ENCODE assay signal across 1 cellular context in the genomic region with DNA sequence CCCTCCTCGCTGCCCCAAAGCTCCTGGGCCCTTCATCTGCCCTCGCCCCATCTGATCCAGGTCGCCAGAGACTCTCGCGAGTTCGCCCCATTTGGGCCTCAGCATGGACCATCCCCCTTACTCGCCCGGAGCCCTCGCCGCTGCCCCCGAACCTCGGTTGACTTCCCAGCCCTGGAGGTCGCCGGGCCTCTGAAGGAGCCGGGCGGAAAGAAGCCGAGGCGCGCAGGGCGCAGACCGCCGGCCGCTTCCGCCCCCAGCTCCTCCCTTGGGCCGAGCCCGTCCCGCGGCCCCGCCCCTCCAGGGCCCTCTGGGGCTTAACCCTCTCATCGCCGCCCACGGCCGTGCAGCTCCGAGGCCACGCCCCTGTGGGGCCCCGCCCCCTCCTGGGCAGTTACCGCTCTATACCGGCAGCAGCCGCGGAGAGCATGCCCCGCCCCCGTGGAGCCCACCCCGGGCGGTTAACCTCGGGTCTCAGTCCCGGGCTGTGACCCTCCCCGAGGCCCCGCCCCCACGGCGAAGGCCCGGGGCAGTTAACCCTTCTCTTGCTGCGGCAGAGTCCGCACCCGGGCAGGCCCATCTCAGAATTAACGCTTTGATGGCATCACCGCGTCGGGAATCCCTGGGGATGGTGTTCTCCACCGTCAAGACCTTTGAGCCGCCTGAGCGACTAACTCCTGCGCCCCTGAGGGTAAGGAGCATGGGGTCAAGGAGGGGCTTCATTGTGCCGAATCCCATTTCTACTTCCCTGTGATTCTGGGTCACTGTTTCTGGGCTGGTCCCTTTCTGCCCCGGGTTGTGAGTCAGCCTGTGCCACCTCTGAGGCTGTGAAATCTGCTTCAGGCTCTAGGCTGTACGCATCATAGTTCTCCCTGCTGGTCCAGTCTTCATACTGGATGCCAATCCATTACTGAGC.
TF ChIP-seq lines count a peak whose summit lies in the region.

A gene with protein sequence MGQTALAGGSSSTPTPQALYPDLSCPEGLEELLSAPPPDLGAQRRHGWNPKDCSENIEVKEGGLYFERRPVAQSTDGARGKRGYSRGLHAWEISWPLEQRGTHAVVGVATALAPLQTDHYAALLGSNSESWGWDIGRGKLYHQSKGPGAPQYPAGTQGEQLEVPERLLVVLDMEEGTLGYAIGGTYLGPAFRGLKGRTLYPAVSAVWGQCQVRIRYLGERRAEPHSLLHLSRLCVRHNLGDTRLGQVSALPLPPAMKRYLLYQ (minus strand): TSS at position 210 of the 913 bp plus-strand sequence. CDS start 402 bp downstream, outside the sequence.

TF ChIP-seq in HepG2, 621 proteins besides CTCF, POLR2A, EP300 and RAD21 (continues in another document):
- TF ChIP-seq, protein P1, sequence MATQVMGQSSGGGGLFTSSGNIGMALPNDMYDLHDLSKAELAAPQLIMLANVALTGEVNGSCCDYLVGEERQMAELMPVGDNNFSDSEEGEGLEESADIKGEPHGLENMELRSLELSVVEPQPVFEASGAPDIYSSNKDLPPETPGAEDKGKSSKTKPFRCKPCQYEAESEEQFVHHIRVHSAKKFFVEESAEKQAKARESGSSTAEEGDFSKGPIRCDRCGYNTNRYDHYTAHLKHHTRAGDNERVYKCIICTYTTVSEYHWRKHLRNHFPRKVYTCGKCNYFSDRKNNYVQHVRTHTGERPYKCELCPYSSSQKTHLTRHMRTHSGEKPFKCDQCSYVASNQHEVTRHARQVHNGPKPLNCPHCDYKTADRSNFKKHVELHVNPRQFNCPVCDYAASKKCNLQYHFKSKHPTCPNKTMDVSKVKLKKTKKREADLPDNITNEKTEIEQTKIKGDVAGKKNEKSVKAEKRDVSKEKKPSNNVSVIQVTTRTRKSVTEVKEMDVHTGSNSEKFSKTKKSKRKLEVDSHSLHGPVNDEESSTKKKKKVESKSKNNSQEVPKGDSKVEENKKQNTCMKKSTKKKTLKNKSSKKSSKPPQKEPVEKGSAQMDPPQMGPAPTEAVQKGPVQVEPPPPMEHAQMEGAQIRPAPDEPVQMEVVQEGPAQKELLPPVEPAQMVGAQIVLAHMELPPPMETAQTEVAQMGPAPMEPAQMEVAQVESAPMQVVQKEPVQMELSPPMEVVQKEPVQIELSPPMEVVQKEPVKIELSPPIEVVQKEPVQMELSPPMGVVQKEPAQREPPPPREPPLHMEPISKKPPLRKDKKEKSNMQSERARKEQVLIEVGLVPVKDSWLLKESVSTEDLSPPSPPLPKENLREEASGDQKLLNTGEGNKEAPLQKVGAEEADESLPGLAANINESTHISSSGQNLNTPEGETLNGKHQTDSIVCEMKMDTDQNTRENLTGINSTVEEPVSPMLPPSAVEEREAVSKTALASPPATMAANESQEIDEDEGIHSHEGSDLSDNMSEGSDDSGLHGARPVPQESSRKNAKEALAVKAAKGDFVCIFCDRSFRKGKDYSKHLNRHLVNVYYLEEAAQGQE (IDR thresholded peaks at IDR 0.05; ENCODE audit: borderline replicate concordance in 1 of 2, low read depth in 1 of 2, low read length in 2 of 2), result no peak
- TF ChIP-seq MXI1 (IDR thresholded peaks at IDR 0.05; ENCODE audit: borderline replicate concordance, low read depth, low read length), result peak; percentile 86; the same call in 1 of the 3 replicates
- 0 out of 2 replicates have a peak, but pooled peaks have one; percentile 9 for TF ChIP-seq RXRB (CRISPR knock-in tag; IDR thresholded peaks at IDR 0.05; ENCODE audit: borderline replicate concordance)
- TF ChIP-seq, protein P2, sequence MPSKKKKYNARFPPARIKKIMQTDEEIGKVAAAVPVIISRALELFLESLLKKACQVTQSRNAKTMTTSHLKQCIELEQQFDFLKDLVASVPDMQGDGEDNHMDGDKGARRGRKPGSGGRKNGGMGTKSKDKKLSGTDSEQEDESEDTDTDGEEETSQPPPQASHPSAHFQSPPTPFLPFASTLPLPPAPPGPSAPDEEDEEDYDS (CRISPR knock-in tag; IDR thresholded peaks at IDR 0.05), result peak; percentile 73; the same call in 1 of the 2 replicates
- peak; percentile 54; the same call in 1 of the 2 replicates for TF ChIP-seq GATAD1 (CRISPR knock-in tag; IDR thresholded peaks at IDR 0.05)
- TF ChIP-seq CREB1 (IDR thresholded peaks at IDR 0.05), result peak; percentile 9; the same call in 1 of the 2 replicates
- no peak for TF ChIP-seq CREB1 (CRISPR knock-in tag; IDR thresholded peaks at IDR 0.05)
- TF ChIP-seq ZSCAN20 (CRISPR knock-in tag; IDR thresholded peaks at IDR 0.05; ENCODE audit: borderline replicate concordance), result no peak
- no peak for TF ChIP-seq ZNF451 (CRISPR knock-in tag; IDR thresholded peaks at IDR 0.05)
- TF ChIP-seq SP5 (CRISPR knock-in tag; IDR thresholded peaks at IDR 0.05; ENCODE audit: borderline replicate concordance, low read depth), result peak; percentile 80
- no peak for TF ChIP-seq NFRKB (IDR thresholded peaks at IDR 0.05)
- no peak for TF ChIP-seq ZNF484 (CRISPR knock-in tag; IDR thresholded peaks at IDR 0.05; ENCODE audit: borderline replicate concordance, low read depth)
- peak; percentile 69; the same call in 1 of the 2 replicates for TF ChIP-seq ZIK1 (CRISPR knock-in tag; IDR thresholded peaks at IDR 0.05; ENCODE audit: borderline replicate concordance, low read depth)
- peak; percentile 84 for TF ChIP-seq RBFOX2 (IDR thresholded peaks at IDR 0.05; ENCODE audit: low read depth, low read length)
- TF ChIP-seq, protein P3, sequence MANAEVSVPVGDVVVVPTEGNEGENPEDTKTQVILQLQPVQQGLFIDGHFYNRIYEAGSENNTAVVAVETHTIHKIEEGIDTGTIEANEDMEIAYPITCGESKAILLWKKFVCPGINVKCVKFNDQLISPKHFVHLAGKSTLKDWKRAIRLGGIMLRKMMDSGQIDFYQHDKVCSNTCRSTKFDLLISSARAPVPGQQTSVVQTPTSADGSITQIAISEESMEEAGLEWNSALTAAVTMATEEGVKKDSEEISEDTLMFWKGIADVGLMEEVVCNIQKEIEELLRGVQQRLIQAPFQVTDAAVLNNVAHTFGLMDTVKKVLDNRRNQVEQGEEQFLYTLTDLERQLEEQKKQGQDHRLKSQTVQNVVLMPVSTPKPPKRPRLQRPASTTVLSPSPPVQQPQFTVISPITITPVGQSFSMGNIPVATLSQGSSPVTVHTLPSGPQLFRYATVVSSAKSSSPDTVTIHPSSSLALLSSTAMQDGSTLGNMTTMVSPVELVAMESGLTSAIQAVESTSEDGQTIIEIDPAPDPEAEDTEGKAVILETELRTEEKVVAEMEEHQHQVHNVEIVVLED (CRISPR knock-in tag; IDR thresholded peaks at IDR 0.05; ENCODE audit: borderline replicate concordance), result peak; percentile 63; the same call in 1 of the 2 replicates
- TF ChIP-seq ATRX (CRISPR knock-in tag; IDR thresholded peaks at IDR 0.05; ENCODE audit: borderline replicate concordance), result no peak
- TF ChIP-seq ZFAT (CRISPR knock-in tag; conservative IDR thresholded peaks at IDR 0.05), result peak; percentile 61; the same call in 1 of the 2 replicates
- TF ChIP-seq, protein P4, sequence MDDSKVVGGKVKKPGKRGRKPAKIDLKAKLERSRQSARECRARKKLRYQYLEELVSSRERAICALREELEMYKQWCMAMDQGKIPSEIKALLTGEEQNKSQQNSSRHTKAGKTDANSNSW (CRISPR knock-in tag; IDR thresholded peaks at IDR 0.05; ENCODE audit: borderline replicate concordance), result no peak
- TF ChIP-seq ZNF552 (CRISPR knock-in tag; IDR thresholded peaks at IDR 0.05; ENCODE audit: borderline replicate concordance), result no peak
- TF ChIP-seq, protein P5, sequence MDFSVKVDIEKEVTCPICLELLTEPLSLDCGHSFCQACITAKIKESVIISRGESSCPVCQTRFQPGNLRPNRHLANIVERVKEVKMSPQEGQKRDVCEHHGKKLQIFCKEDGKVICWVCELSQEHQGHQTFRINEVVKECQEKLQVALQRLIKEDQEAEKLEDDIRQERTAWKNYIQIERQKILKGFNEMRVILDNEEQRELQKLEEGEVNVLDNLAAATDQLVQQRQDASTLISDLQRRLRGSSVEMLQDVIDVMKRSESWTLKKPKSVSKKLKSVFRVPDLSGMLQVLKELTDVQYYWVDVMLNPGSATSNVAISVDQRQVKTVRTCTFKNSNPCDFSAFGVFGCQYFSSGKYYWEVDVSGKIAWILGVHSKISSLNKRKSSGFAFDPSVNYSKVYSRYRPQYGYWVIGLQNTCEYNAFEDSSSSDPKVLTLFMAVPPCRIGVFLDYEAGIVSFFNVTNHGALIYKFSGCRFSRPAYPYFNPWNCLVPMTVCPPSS (IDR thresholded peaks at IDR 0.05), result no peak
- peak; percentile 21; the same call in 1 of the 2 replicates for TF ChIP-seq HIVEP1 (CRISPR knock-in tag; IDR thresholded peaks at IDR 0.05)
- no peak for TF ChIP-seq YEATS4 (CRISPR knock-in tag; IDR thresholded peaks at IDR 0.05; ENCODE audit: borderline replicate concordance)
- peak; percentile 13 for TF ChIP-seq MED8 (CRISPR knock-in tag; IDR thresholded peaks at IDR 0.05; ENCODE audit: insufficient replicate concordance)
- TF ChIP-seq, protein P6, sequence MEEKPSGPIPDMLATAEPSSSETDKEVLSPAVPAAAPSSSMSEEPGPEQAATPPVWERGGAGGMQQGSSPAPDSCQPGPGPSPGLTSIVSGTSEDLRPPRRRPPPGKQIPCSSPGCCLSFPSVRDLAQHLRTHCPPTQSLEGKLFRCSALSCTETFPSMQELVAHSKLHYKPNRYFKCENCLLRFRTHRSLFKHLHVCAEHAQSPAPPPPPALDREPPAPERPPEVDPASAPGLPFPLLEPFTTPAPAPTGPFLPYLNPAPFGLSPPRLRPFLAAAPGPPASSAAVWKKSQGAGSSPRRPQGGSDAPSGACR (CRISPR knock-in tag; IDR thresholded peaks at IDR 0.05), result peak; percentile 45; the same call in 1 of the 2 replicates
- TF ChIP-seq, protein P7, sequence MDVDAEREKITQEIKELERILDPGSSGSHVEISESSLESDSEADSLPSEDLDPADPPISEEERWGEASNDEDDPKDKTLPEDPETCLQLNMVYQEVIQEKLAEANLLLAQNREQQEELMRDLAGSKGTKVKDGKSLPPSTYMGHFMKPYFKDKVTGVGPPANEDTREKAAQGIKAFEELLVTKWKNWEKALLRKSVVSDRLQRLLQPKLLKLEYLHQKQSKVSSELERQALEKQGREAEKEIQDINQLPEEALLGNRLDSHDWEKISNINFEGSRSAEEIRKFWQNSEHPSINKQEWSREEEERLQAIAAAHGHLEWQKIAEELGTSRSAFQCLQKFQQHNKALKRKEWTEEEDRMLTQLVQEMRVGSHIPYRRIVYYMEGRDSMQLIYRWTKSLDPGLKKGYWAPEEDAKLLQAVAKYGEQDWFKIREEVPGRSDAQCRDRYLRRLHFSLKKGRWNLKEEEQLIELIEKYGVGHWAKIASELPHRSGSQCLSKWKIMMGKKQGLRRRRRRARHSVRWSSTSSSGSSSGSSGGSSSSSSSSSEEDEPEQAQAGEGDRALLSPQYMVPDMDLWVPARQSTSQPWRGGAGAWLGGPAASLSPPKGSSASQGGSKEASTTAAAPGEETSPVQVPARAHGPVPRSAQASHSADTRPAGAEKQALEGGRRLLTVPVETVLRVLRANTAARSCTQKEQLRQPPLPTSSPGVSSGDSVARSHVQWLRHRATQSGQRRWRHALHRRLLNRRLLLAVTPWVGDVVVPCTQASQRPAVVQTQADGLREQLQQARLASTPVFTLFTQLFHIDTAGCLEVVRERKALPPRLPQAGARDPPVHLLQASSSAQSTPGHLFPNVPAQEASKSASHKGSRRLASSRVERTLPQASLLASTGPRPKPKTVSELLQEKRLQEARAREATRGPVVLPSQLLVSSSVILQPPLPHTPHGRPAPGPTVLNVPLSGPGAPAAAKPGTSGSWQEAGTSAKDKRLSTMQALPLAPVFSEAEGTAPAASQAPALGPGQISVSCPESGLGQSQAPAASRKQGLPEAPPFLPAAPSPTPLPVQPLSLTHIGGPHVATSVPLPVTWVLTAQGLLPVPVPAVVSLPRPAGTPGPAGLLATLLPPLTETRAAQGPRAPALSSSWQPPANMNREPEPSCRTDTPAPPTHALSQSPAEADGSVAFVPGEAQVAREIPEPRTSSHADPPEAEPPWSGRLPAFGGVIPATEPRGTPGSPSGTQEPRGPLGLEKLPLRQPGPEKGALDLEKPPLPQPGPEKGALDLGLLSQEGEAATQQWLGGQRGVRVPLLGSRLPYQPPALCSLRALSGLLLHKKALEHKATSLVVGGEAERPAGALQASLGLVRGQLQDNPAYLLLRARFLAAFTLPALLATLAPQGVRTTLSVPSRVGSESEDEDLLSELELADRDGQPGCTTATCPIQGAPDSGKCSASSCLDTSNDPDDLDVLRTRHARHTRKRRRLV (CRISPR knock-in tag; IDR thresholded peaks at IDR 0.05), result 0 out of 2 replicates have a peak, but pooled peaks have one; percentile 7
- peak; percentile 50 for TF ChIP-seq ERF (CRISPR knock-in tag; IDR thresholded peaks at IDR 0.05)
- 0 out of 2 replicates have a peak, but pooled peaks have one; percentile 31 for TF ChIP-seq ZFP36L1 (CRISPR knock-in tag; IDR thresholded peaks at IDR 0.05)
- TF ChIP-seq ZNF546 (CRISPR knock-in tag; conservative IDR thresholded peaks at IDR 0.05), result peak; percentile 52; the same call in 1 of the 2 replicates
- peak; percentile 59; the same call in 1 of the 2 replicates for TF ChIP-seq PPARG (CRISPR knock-in tag; conservative IDR thresholded peaks at IDR 0.05)
- TF ChIP-seq, protein P8, sequence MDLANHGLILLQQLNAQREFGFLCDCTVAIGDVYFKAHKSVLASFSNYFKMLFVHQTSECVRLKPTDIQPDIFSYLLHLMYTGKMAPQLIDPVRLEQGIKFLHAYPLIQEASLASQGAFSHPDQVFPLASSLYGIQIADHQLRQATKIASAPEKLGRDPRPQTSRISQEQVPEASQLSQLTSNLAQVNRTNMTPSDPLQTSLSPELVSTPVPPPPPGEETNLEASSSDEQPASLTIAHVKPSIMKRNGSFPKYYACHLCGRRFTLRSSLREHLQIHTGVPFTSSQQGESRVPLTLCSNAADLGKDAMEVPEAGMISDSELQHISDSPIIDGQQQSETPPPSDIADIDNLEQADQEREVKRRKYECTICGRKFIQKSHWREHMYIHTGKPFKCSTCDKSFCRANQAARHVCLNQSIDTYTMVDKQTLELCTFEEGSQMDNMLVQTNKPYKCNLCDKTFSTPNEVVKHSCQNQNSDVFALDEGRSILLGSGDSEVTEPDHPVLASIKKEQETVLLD (CRISPR knock-in tag; IDR thresholded peaks at IDR 0.05; ENCODE audit: low read depth), result peak; percentile 82; the same call in 1 of the 2 replicates
- no peak for TF ChIP-seq ZNF562 (CRISPR knock-in tag; IDR thresholded peaks at IDR 0.05; ENCODE audit: borderline replicate concordance)
- TF ChIP-seq POLR2G (IDR thresholded peaks at IDR 0.05; ENCODE audit: low read depth, low read length), result peak; percentile 58
- 0 out of 2 replicates have a peak, but pooled peaks have one; percentile 14 for TF ChIP-seq NFYB (CRISPR knock-in tag; IDR thresholded peaks at IDR 0.05)
- TF ChIP-seq, protein P9, sequence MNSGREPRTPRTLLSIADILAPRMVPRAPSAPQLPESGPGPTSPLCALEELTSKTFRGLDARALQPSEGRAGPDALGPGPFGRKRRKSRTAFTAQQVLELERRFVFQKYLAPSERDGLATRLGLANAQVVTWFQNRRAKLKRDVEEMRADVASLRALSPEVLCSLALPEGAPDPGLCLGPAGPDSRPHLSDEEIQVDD (CRISPR knock-in tag; IDR thresholded peaks at IDR 0.05; ENCODE audit: borderline replicate concordance), result no peak
- TF ChIP-seq, protein P10, sequence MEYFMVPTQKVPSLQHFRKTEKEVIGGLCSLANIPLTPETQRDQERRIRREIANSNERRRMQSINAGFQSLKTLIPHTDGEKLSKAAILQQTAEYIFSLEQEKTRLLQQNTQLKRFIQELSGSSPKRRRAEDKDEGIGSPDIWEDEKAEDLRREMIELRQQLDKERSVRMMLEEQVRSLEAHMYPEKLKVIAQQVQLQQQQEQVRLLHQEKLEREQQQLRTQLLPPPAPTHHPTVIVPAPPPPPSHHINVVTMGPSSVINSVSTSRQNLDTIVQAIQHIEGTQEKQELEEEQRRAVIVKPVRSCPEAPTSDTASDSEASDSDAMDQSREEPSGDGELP (IDR thresholded peaks at IDR 0.05; ENCODE audit: borderline replicate concordance, low read depth), result 0 out of 2 replicates have a peak, but pooled peaks have one; percentile 22
- TF ChIP-seq NCOA1 (CRISPR knock-in tag; IDR thresholded peaks at IDR 0.05), result peak; percentile 63; the same call in 1 of the 2 replicates
- TF ChIP-seq GABPA (IDR thresholded peaks at IDR 0.05; ENCODE audit: low read depth, low read length), result no peak
- TF ChIP-seq GABPA (CRISPR knock-in tag; IDR thresholded peaks at IDR 0.05; ENCODE audit: low read depth), result peak; percentile 61
- no peak for TF ChIP-seq TBP (CRISPR knock-in tag; IDR thresholded peaks at IDR 0.05)
